ENCODE assay signal across 8 cellular contexts in the genomic region with DNA sequence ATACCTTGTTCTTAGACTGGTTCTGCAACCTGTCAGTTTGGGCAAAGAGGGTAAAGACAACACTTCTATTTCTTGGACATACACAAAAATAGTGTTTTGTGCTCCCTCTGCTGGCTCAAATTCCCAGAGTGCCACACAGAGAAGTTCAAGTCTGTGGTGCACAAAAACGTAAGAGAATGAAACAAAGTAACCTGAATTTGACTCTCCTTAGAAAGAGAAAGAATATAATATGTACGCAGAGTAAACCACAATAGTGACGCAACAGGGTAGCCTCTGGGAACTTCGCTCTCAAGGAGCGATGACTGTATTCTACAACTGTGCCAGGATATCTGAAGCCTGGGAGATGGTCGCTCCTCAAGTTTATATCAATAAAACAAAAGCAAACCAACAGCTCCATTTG. TPM values are rescaled to one million over a fixed set of nuclear protein-coding genes. Genes with fewer than 3 reads are reported as not detected.
DNase-seq lines count a peak whose midpoint lies in the region; ATAC-seq, FAIRE-seq and TF ChIP-seq lines count a peak whose summit lies in the region.

No MANE protein-coding gene starts in this region.

- H3K4me3 ChIP-seq in ACC112 (ENCODE audit: low read depth, low read length) (no peak overlapping the region), GM12875 (ENCODE audit: low read depth, low read length) (no peak overlapping the region)

- ATAC-seq in foreskin keratinocyte (no peak), GM18873 (IDR thresholded peaks at IDR 0.05; ENCODE audit: low FRiP score, unreplicated experiment) (no peak), GM21390 (IDR thresholded peaks at IDR 0.05; ENCODE audit: unreplicated experiment) (no peak), GM18909 (IDR thresholded peaks at IDR 0.05; ENCODE audit: poor library complexity, unreplicated experiment) (no peak)

- FAIRE-seq in HTR-8/SVneo (lab: Jason Lieb, UNC): no peak

- TF ChIP-seq CTCF in GM12875 (IDR thresholded peaks at IDR 0.05; ENCODE audit: borderline replicate concordance, insufficient read depth, low read depth, low read length) (peak; percentile 18; the same call in 1 of the 2 replicates), RWPE1 (conservative IDR thresholded peaks at IDR 0.05; ENCODE audit: low read depth) (peak; percentile 53), foreskin keratinocyte (conservative IDR thresholded peaks at IDR 0.05) (peak; percentile 64)

- CTCF ChIA-PET in RWPE1 (lab: Yijun Ruan, JAX): interaction anchor here (0.6 to 0.7 kb wide), 5 partner anchors 36 to 232 kb away, joined by 3 to 12 read pairs (median 4); no protein-coding TSS in a partner anchor

- peaks cover 21% of the 10 kb centered on the region for H3K36me3 ChIP-seq in ACC112 (ENCODE audit: insufficient read depth, low read length)

- DNase-seq in RWPE1 (ENCODE audit: low spot score) (peak; percentile 51), foreskin keratinocyte (peak in 1 of 2 donors; percentile 54), HTR-8/SVneo (ENCODE audit: insufficient read length, low spot score) (no peak)

- no peaks in the 10 kb centered on the region for H3K79me2 ChIP-seq in ACC112 (ENCODE audit: control insufficient read depth, insufficient read depth, low read length, unreplicated experiment)

- peak overlapping the region; percentile 90 for H3K27ac ChIP-seq in ACC112 (ENCODE audit: low read depth, low read length)
- no peak overlapping the region for H3K27ac ChIP-seq in RWPE1
- no peak overlapping the region for H3K27ac ChIP-seq in foreskin keratinocyte

- H2AFZ ChIP-seq in ACC112 (ENCODE audit: low read length, unreplicated experiment): no peak overlapping the region

- H3K4me1 ChIP-seq in ACC112 (ENCODE audit: control insufficient read depth, insufficient read depth, low read length, unreplicated experiment) (peaks cover 34% of the 10 kb centered on the region), foreskin keratinocyte (peaks cover 16% of the 10 kb centered on the region)

- POLR2A ChIA-PET in RWPE1 (lab: Yijun Ruan, JAX; ENCODE audit: low non-redundant PET): no interaction called here

- H3K27me3 ChIP-seq in ACC112 (ENCODE audit: insufficient read depth, low read length) (no peaks in the 10 kb centered on the region), foreskin keratinocyte (no peaks in the 10 kb centered on the region)

RNA-seq across cellular contexts. Expression of a gene that starts 18.5 kb away (rescaled TPM):
- total RNA-seq in foreskin keratinocyte: 21.6 and 22.3 TPM in 2 replicates
- polyA plus RNA-seq in foreskin keratinocyte: 12.4 and 15.0 TPM in 2 replicates

RNA-seq across cellular contexts. Expression of a gene that starts 19.0 kb away (rescaled TPM):
- total RNA-seq in foreskin keratinocyte: 19.2 and 19.7 TPM in 2 replicates
- 4.6 and 5.3 TPM in 2 replicates for polyA plus RNA-seq in foreskin keratinocyte
